Comparison of ENCODE assay signal across 21 cellular contexts in the genomic region with DNA sequence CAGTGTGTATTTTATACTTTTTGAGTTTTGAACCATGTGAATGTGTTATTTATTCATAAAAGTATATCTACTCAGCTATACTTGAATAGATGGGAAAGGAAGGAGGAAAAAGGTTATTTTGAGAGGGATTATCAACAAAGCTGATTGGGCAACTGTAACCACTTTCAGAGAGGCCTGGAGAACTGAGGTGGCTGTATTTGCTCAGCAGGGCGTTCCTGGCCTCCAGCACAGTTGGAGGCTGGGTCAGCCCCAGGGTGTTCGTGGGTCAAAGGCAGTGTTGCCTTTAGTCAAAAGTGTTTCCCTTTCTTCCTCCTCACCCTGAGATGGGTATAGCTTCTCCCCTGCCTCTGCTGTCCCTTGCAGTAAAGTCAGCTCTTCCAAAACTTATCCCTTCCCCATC. TPM values are rescaled to one million over a fixed set of nuclear protein-coding genes. Genes with fewer than 3 reads are reported as not detected.
DNase-seq lines count a peak whose midpoint lies in the region; ATAC-seq and TF ChIP-seq lines count a peak whose summit lies in the region.
"Had no signal": no experiment of that assay in that cellular context is flagged by ENCODE, and none has a peak within 500 bp of the region (broad histone marks: within the 10 kb centered on the region; RNA-seq: fewer than 3 reads in every experiment).

No MANE protein-coding gene starts in this region.

- no peaks in the 10 kb centered on the region for H3K27me3 Mint-ChIP-seq in CD8-positive, alpha-beta T cell (ENCODE audit: low read depth)
- H3K27me3 Mint-ChIP-seq: activated naive CD8-positive, alpha-beta T cell treated with anti-CD3 and anti-CD28 coated beads, Interleukin-2, amount 10 ng/mL, durations not matched to agents 7 days and 5 days had no signal

- no peak for ATAC-seq in CD8-positive, alpha-beta T cell
- ATAC-seq in psoas muscle (no peak), HG03571 (IDR thresholded peaks at IDR 0.05; ENCODE audit: unreplicated experiment) (no peak), Right ventricle myocardium superior (ENCODE audit: poor library complexity) (no peak)
- ATAC-seq: activated CD8-positive, alpha-beta T cell treated with anti-CD3 and anti-CD28 coated beads, Interleukin-2, amount 10 ng/mL, durations not matched to agents 7 days and 5 days; GM12878; left ventricle myocardium superior had no signal

- POLR2A ChIA-PET in CD8-positive, alpha-beta T cell (lab: Charles Lee), result no interaction called here

- no peak overlapping the region for H3K4me3 Mint-ChIP-seq in CD8-positive, alpha-beta T cell
- H3K4me3 Mint-ChIP-seq: activated CD8-positive, alpha-beta T cell treated with anti-CD3 and anti-CD28 coated beads, Interleukin-2, amount 10 ng/mL, durations not matched to agents 7 days and 5 days; activated naive CD8-positive, alpha-beta T cell treated with anti-CD3 and anti-CD28 coated beads, Interleukin-2, amount 10 ng/mL, durations not matched to agents 7 days and 5 days; nephron progenitor cell had no signal

- H3K4me1 Mint-ChIP-seq in CD8-positive, alpha-beta T cell (ENCODE audit: low read depth), result no peaks in the 10 kb centered on the region

- H3K4me1 ChIP-seq in CD8-positive, alpha-beta T cell (ENCODE audit: insufficient read depth, low read length), result no peaks in the 10 kb centered on the region
- peaks cover 3 to 69% (median 18%) of the 10 kb centered on the region in 3 donors for H3K4me1 ChIP-seq in esophagus squamous epithelium
- H3K4me1 ChIP-seq in psoas muscle, result peaks cover 19% of the 10 kb centered on the region

- peaks cover 59% of the 10 kb centered on the region for H3K36me3 ChIP-seq in CD8-positive, alpha-beta T cell (ENCODE audit: insufficient read depth, low read length)
- peaks cover 9 to 94% (median 31%) of the 10 kb centered on the region in 3 donors for H3K36me3 ChIP-seq in esophagus squamous epithelium
- peaks cover 11 to 86% of the 10 kb centered on the region in 2 donors for H3K36me3 ChIP-seq in psoas muscle (ENCODE audit: insufficient read depth in 1 of 2, low read depth in 1 of 2)

- no peak for TF ChIP-seq POLR2A in esophagus squamous epithelium (IDR thresholded peaks at IDR 0.05)

- peaks cover 86% of the 10 kb centered on the region for H3K36me3 Mint-ChIP-seq in CD8-positive, alpha-beta T cell

- H3K27me3 ChIP-seq in CD8-positive, alpha-beta T cell (ENCODE audit: insufficient read depth, low read length), result no peaks in the 10 kb centered on the region
- H3K27me3 ChIP-seq in esophagus squamous epithelium (no peaks in the 10 kb centered on the region), psoas muscle (ENCODE audit: insufficient read depth in 3 of 3, low read length in 2 of 3) (no peaks in the 10 kb centered on the region)

- CTCF ChIA-PET in CD8-positive, alpha-beta T cell (lab: Charles Lee), result no interaction called here

- TF ChIP-seq CTCF in CD8-positive, alpha-beta T cell (IDR thresholded peaks at IDR 0.05), result no peak
- no peak for TF ChIP-seq CTCF in esophagus squamous epithelium (IDR thresholded peaks at IDR 0.05)
- no peak for TF ChIP-seq CTCF in psoas muscle (IDR thresholded peaks at IDR 0.05)

- H3K4me3 ChIP-seq in CD8-positive, alpha-beta T cell (ENCODE audit: low read depth, low read length), result no peak overlapping the region
- H3K4me3 ChIP-seq in esophagus squamous epithelium (no peak overlapping the region), psoas muscle (no peak overlapping the region)
- H3K4me3 ChIP-seq: GM12878 had no signal

- H3K9me3 ChIP-seq in CD8-positive, alpha-beta T cell (ENCODE audit: low read length), result no peaks in the 10 kb centered on the region
- no peaks in the 10 kb centered on the region for H3K9me3 ChIP-seq in esophagus squamous epithelium
- H3K9me3 ChIP-seq in psoas muscle, result no peaks in the 10 kb centered on the region

- H3K9me3 Mint-ChIP-seq in CD8-positive, alpha-beta T cell, result no peaks in the 10 kb centered on the region
- H3K9me3 Mint-ChIP-seq: activated naive CD8-positive, alpha-beta T cell treated with anti-CD3 and anti-CD28 coated beads, Interleukin-2, amount 10 ng/mL, durations not matched to agents 7 days and 5 days; nephron progenitor cell had no signal

- DNase-seq in CD8-positive, alpha-beta T cell, result no peak
- peak; percentile 66 for DNase-seq in NCI-H69 (lab: John Stamatoyannopoulos, UW)
- no peak for DNase-seq in esophagus squamous epithelium (lab: John Stamatoyannopoulos, UW)
- no peak for DNase-seq in psoas muscle
- no peak for DNase-seq in activated naive CD4-positive, alpha-beta T cell treated with anti-CD3 and anti-CD28 coated beads, Interleukin-2, amount 50 U/mL, for 16 hours
- DNase-seq in Kasumi-1 (lab: John Stamatoyannopoulos, UW), result no peak
- DNase-seq in Right ventricle myocardium superior, result no peak
- DNase-seq: activated CD8-positive, alpha-beta T cell treated with anti-CD3 and anti-CD28 coated beads, Interleukin-2, amount 10 ng/mL, durations not matched to agents 7 days and 5 days; activated effector memory CD4-positive, alpha-beta T cell treated with anti-CD3 and anti-CD28 coated beads, Interleukin-2, amount 50 U/mL, for 16 hours; activated naive CD8-positive, alpha-beta T cell treated with anti-CD3 and anti-CD28 coated beads, Interleukin-2, amount 10 ng/mL, durations not matched to agents 7 days and 5 days; C1 segment of cervical spinal cord; central memory CD4-positive, alpha-beta T cell; EL; left ventricle myocardium superior; NCI-H1048; NCI-H1930; nephron progenitor cell; retina; stimulated activated CD4-positive, alpha-beta T cell treated with anti-CD3 and anti-CD28 coated beads, Interleukin-2, amount 100 ng/mL, for 24 hours had no signal

- peak overlapping the region; percentile 72 for H3K27ac Mint-ChIP-seq in CD8-positive, alpha-beta T cell
- H3K27ac Mint-ChIP-seq: activated CD8-positive, alpha-beta T cell treated with anti-CD3 and anti-CD28 coated beads, Interleukin-2, amount 10 ng/mL, durations not matched to agents 7 days and 5 days; activated naive CD8-positive, alpha-beta T cell treated with anti-CD3 and anti-CD28 coated beads, Interleukin-2, amount 10 ng/mL, durations not matched to agents 7 days and 5 days; nephron progenitor cell had no signal

- no peak overlapping the region for H3K27ac ChIP-seq in CD8-positive, alpha-beta T cell (ENCODE audit: low read depth, low read length)
- H3K27ac ChIP-seq in esophagus squamous epithelium (peak overlapping the region in 3 of 4 donors; percentile 5 to 39 (median 36)), psoas muscle (peak overlapping the region; percentile 60)

- intact Hi-C loops in CD8-positive, alpha-beta T cell (cut with DNase I, micrococcal nuclease), result no loop called here
- intact Hi-C loops in esophagus squamous epithelium (cut with DNase I) (no loop called here), psoas muscle (cut with DNase I) (no loop called here), Right ventricle myocardium superior (cut with DNase I) (no loop called here)

- WGBS in esophagus squamous epithelium, 2 donors, result 36 to 43% methylated on average over 2 of the region's 2 CpGs
- WGBS in psoas muscle, 3 donors, result 77 to 85% (median 82%) methylated on average over 2 of the region's 2 CpGs

RNA-seq across cellular contexts. Expression of a gene that starts 26.7 kb away (rescaled TPM):
- total RNA-seq in CD8-positive, alpha-beta T cell, result 10 to 100 TPM; 66.2 to 76.5 TPM
- 10 to 100 TPM; 47.5 to 99.7 (median 57.8) TPM for total RNA-seq in esophagus squamous epithelium
- 10 to 100 TPM; 47.1 to 58.6 (median 54.6) TPM for total RNA-seq in psoas muscle
- 10 to 100 TPM; 45.7 to 46.7 (median 45.7) TPM for polyA plus RNA-seq in psoas muscle
- 28.5 TPM for total RNA-seq in Right ventricle myocardium superior

RNA-seq across cellular contexts. Expression of a gene that starts 44.2 kb away (rescaled TPM):
- 10 to 100 TPM; 24.5 to 29.4 TPM for total RNA-seq in CD8-positive, alpha-beta T cell
- total RNA-seq in esophagus squamous epithelium (10 to 100 TPM; 50.7 to 94.8 (median 65.0) TPM), psoas muscle (100 to 1,000 TPM; 247 to 422 (median 337) TPM), Right ventricle myocardium superior (381 TPM)
- polyA plus RNA-seq in psoas muscle, result 100 to 1,000 TPM; 411 to 533 (median 483) TPM

RNA-seq across cellular contexts. Expression of a gene that starts 44.6 kb away (rescaled TPM):
- total RNA-seq in CD8-positive, alpha-beta T cell, result 1 to 10 TPM; 4.3 to 5.2 TPM
- total RNA-seq in esophagus squamous epithelium (10 to 100 TPM; 10.1 to 43.8 (median 18.1) TPM), psoas muscle (10 to 100 TPM; 12.1 to 32.0 (median 21.8) TPM), Right ventricle myocardium superior (20.3 TPM)
- 10 to 100 TPM; 27.6 to 46.1 (median 38.0) TPM for polyA plus RNA-seq in psoas muscle
